Comparison of ENCODE assay signal across 1 cellular context in the genomic region with DNA sequence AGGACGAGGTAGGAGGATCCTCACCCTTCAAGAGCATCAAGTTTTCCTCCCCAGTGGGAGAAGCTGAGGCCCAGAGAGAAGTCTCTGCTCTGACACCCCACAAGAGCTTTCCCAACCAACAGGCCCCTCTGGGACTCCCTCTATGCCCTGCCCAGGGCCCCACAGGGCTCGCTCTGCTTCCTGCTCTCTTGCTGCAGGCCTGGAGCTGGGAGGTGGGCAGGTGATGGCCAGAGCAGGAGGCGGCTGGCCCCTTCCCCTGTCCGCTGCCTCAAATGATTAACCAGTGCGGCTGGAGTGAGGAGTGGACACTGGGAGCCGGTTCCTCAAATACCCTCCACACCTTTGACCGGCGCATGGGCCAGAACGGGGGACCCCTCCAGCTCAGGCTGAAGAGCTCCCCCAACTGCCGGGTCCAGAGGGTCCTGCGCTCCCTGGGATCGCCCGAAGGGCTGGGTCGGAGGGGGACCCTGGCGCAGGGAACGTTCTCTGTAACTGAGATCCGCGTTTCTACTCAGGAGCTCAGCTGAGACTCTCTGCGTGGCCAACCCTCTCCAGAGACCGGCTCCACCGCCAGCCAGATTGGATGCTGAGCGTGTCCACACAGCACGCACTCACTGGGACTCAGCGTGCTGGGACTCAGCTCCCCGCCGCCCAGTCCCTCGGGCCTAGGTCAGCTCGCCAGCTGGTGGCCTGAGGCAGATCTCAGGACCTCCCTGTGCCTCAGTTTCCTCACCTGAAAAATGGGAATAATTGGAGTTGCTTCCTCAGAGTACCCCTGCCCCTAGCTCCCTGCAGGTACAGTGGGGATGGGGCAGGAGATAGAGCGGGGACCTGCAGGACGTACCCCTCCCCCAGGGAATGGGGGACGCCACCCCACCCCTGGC.
TF ChIP-seq lines count a peak whose summit lies in the region.

No MANE protein-coding gene starts in this region.

TF ChIP-seq in H1, 55 proteins besides CTCF, POLR2A, EP300 and RAD21 (continued from another document):
- TF ChIP-seq EZH2 (IDR thresholded peaks at IDR 0.05; ENCODE audit: low read depth, low read length, severe bottlenecking) (peak; percentile 68), SP4 (IDR thresholded peaks at IDR 0.05; ENCODE audit: low read length) (no peak), NRF1 (IDR thresholded peaks at IDR 0.05; ENCODE audit: low read depth, low read length) (no peak), CTBP2 (IDR thresholded peaks at IDR 0.05; ENCODE audit: borderline replicate concordance, insufficient read depth, insufficient read length, low read length) (no peak)
TF ChIP-seq in H1: peak in this region for 4.
